Comparison of ENCODE assay signal across 1 cellular context in genomic region chr1:112527266-112528010, GRCh38.
TF ChIP-seq lines count a peak whose summit lies in the region.

No MANE protein-coding gene starts in this region.

TF ChIP-seq in SK-N-SH, 30 proteins besides CTCF, POLR2A, EP300 and RAD21 (continued from another document):
- TF ChIP-seq ELF1 (IDR thresholded peaks at IDR 0.05): no peak
- TF ChIP-seq FOSL2 (IDR thresholded peaks at IDR 0.05; ENCODE audit: borderline replicate concordance, low read depth): peak; percentile 24; the same call in 1 of the 2 replicates
- TF ChIP-seq TEAD4 (IDR thresholded peaks at IDR 0.05; ENCODE audit: borderline replicate concordance, insufficient read depth): 0 out of 2 replicates have a peak, but pooled peaks have one; percentile 18
- TF ChIP-seq, protein P1, sequence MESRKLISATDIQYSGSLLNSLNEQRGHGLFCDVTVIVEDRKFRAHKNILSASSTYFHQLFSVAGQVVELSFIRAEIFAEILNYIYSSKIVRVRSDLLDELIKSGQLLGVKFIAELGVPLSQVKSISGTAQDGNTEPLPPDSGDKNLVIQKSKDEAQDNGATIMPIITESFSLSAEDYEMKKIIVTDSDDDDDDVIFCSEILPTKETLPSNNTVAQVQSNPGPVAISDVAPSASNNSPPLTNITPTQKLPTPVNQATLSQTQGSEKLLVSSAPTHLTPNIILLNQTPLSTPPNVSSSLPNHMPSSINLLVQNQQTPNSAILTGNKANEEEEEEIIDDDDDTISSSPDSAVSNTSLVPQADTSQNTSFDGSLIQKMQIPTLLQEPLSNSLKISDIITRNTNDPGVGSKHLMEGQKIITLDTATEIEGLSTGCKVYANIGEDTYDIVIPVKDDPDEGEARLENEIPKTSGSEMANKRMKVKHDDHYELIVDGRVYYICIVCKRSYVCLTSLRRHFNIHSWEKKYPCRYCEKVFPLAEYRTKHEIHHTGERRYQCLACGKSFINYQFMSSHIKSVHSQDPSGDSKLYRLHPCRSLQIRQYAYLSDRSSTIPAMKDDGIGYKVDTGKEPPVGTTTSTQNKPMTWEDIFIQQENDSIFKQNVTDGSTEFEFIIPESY (IDR thresholded peaks at IDR 0.05; ENCODE audit: borderline replicate concordance, low read depth): no peak
- TF ChIP-seq, protein P2, sequence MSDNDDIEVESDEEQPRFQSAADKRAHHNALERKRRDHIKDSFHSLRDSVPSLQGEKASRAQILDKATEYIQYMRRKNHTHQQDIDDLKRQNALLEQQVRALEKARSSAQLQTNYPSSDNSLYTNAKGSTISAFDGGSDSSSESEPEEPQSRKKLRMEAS (IDR thresholded peaks at IDR 0.05; ENCODE audit: low read depth): peak; percentile 49; the same call in 1 of the 2 replicates
- TF ChIP-seq TCF12 (IDR thresholded peaks at IDR 0.05): peak; percentile 74
- TF ChIP-seq, protein P3, sequence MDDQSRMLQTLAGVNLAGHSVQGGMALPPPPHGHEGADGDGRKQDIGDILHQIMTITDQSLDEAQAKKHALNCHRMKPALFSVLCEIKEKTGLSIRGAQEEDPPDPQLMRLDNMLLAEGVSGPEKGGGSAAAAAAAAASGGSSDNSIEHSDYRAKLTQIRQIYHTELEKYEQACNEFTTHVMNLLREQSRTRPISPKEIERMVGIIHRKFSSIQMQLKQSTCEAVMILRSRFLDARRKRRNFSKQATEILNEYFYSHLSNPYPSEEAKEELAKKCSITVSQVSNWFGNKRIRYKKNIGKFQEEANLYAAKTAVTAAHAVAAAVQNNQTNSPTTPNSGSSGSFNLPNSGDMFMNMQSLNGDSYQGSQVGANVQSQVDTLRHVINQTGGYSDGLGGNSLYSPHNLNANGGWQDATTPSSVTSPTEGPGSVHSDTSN (IDR thresholded peaks at IDR 0.05): peak; percentile 37; the same call in 1 of the 2 replicates
